2 cellular contexts compared by ENCODE assay signal in genomic region chr16:57360321-57360935, GRCh38.
TF ChIP-seq lines count a peak whose summit lies in the region.

No MANE protein-coding gene starts in this region.

TF ChIP-seq in GM12891, 5 proteins besides CTCF, POLR2A, EP300 and RAD21:
- no peak for TF ChIP-seq PAX5 (IDR thresholded peaks at IDR 0.05; ENCODE audit: insufficient read depth, low read length, severe bottlenecking)
- TF ChIP-seq POU2F2 (IDR thresholded peaks at IDR 0.05; ENCODE audit: low read depth, low read length), result no peak
- TF ChIP-seq SPI1 (IDR thresholded peaks at IDR 0.05; ENCODE audit: low read depth, low read length), result no peak
- TF ChIP-seq TAF1 (IDR thresholded peaks at IDR 0.05; ENCODE audit: low read depth, low read length), result no peak
- TF ChIP-seq POLR2AphosphoS5 (IDR thresholded peaks at IDR 0.05; ENCODE audit: low read depth, low read length), result no peak

TF ChIP-seq in GM12878, 131 proteins besides CTCF, POLR2A, EP300 and RAD21:
- no peak for TF ChIP-seq BMI1 (IDR thresholded peaks at IDR 0.05; ENCODE audit: borderline replicate concordance)
- no peak for TF ChIP-seq PML (IDR thresholded peaks at IDR 0.05; ENCODE audit: low read length)
- no peak for TF ChIP-seq CEBPZ (IDR thresholded peaks at IDR 0.05; ENCODE audit: low read depth, low read length)
- TF ChIP-seq ZNF207 (IDR thresholded peaks at IDR 0.05; ENCODE audit: borderline replicate concordance), result no peak
- no peak for TF ChIP-seq KLF5 (IDR thresholded peaks at IDR 0.05; ENCODE audit: partially characterized antibody)
- TF ChIP-seq ZNF687 (IDR thresholded peaks at IDR 0.05), result 0 out of 2 replicates have a peak, but pooled peaks have one; percentile 26
- no peak for TF ChIP-seq ZNF24 (IDR thresholded peaks at IDR 0.05)
- no peak for TF ChIP-seq SMAD5 (IDR thresholded peaks at IDR 0.05; ENCODE audit: low read depth)
